Comparison of ENCODE assay signal across 8 cellular contexts in genomic region chr10:113126506-113127192, GRCh38.
DNase-seq lines count a peak whose midpoint lies in the region; ATAC-seq and TF ChIP-seq lines count a peak whose summit lies in the region.

No MANE protein-coding gene starts in this region.

- TF ChIP-seq EP300 in ovary (IDR thresholded peaks at IDR 0.05) (no peak), upper lobe of left lung (IDR thresholded peaks at IDR 0.05) (no peak)

- DNase-seq in CD4-positive, alpha-beta memory T cell: peak in 4 of 5 donors; percentile 29 to 50 (median 38)
- peak; percentile 80 for DNase-seq in RKO (ENCODE audit: low spot score)
- DNase-seq in activated naive CD8-positive, alpha-beta T cell treated with anti-CD3 and anti-CD28 coated beads, Interleukin-2, amount 10 ng/mL, durations not matched to agents 7 days and 5 days: peak; percentile 69
- DNase-seq in head of caudate nucleus: peak; percentile 34 to 89 (median 78)
- peak; percentile 59 to 82 (median 74) for DNase-seq in ovary
- DNase-seq in upper lobe of left lung: peak; percentile 71 to 95

- TF ChIP-seq POLR2A in ovary (IDR thresholded peaks at IDR 0.05) (no peak), upper lobe of left lung (IDR thresholded peaks at IDR 0.05) (no peak)

- no peaks in the 10 kb centered on the region for H3K36me3 Mint-ChIP-seq in CD4-positive, alpha-beta memory T cell
- no peaks in the 10 kb centered on the region for H3K36me3 Mint-ChIP-seq in activated naive CD8-positive, alpha-beta T cell treated with anti-CD3 and anti-CD28 coated beads, Interleukin-2, amount 10 ng/mL, durations not matched to agents 7 days and 5 days

- ATAC-seq in HG02642 (IDR thresholded peaks at IDR 0.05; ENCODE audit: poor library complexity, unreplicated experiment) (peak; percentile 64), upper lobe of left lung (ENCODE audit: low FRiP score in 2 of 2) (peak; percentile 88 to 96), GM19328 (IDR thresholded peaks at IDR 0.05; ENCODE audit: unreplicated experiment) (no peak)
- ATAC-seq in activated naive CD8-positive, alpha-beta T cell treated with anti-CD3 and anti-CD28 coated beads, Interleukin-2, amount 10 ng/mL, durations not matched to agents 7 days and 5 days (ENCODE audit: low read depth): peak; percentile 100

- no peaks in the 10 kb centered on the region for H3K36me3 ChIP-seq in CD4-positive, alpha-beta memory T cell (ENCODE audit: insufficient read depth, low read length)
- no peaks in the 10 kb centered on the region for H3K36me3 ChIP-seq in ovary
- H3K36me3 ChIP-seq in upper lobe of left lung: no peaks in the 10 kb centered on the region

- POLR2A ChIA-PET in CD4-positive, alpha-beta memory T cell (lab: Charles Lee; ENCODE audit: partially characterized antibody): no interaction called here
- POLR2A ChIA-PET in activated naive CD8-positive, alpha-beta T cell treated with anti-CD3 and anti-CD28 coated beads, Interleukin-2, amount 10 ng/mL, durations not matched to agents 7 days and 5 days (lab: Charles Lee): no interaction called here

- TF ChIP-seq CTCF in ovary (IDR thresholded peaks at IDR 0.05) (peak; percentile 51 to 66 (median 64)), upper lobe of left lung (IDR thresholded peaks at IDR 0.05) (peak; percentile 81 to 97 (median 88))

- H3K4me1 Mint-ChIP-seq in CD4-positive, alpha-beta memory T cell: peaks cover 0 to 6% (median 2%) of the 10 kb centered on the region in 4 donors
- peaks cover 2% of the 10 kb centered on the region for H3K4me1 Mint-ChIP-seq in activated naive CD8-positive, alpha-beta T cell treated with anti-CD3 and anti-CD28 coated beads, Interleukin-2, amount 10 ng/mL, durations not matched to agents 7 days and 5 days

- intact Hi-C loops in CD4-positive, alpha-beta memory T cell (cut with micrococcal nuclease): no loop called here
- intact Hi-C loops in head of caudate nucleus (cut with DNase I): loop anchor here (10.0 kb wide), 1 partner anchor 402 kb away; no protein-coding TSS in a partner anchor
- intact Hi-C loops in ovary (cut with DNase I): loop anchor here in 2 of 4 donors (5.0 to 10.0 kb wide), 3 partner anchors 174 to 412 kb away; partner anchors contain the start of gene TCF7L2 (in 1 of the 2)

- H3K4me3 ChIP-seq in CD4-positive, alpha-beta memory T cell (ENCODE audit: low read length in 2 of 2): no peak overlapping the region
- H3K4me3 ChIP-seq in ovary (peak overlapping the region; percentile 27), upper lobe of left lung (peak overlapping the region in 3 of 4 donors; percentile 15 to 37 (median 35))

- CTCF ChIA-PET in CD4-positive, alpha-beta memory T cell (lab: Charles Lee; ENCODE audit: partially characterized antibody): interaction anchor here (0.9 to 1.6 kb wide), 7 partner anchors 15 to 446 kb away, joined by 3 to 7 read pairs (median 4); no protein-coding TSS in a partner anchor

- H3K4me3 Mint-ChIP-seq in CD4-positive, alpha-beta memory T cell: peak overlapping the region in 5 of 8 donors; percentile 20 to 77 (median 42)
- H3K4me3 Mint-ChIP-seq in activated naive CD8-positive, alpha-beta T cell treated with anti-CD3 and anti-CD28 coated beads, Interleukin-2, amount 10 ng/mL, durations not matched to agents 7 days and 5 days: peak overlapping the region; percentile 36

- H3K4me1 ChIP-seq in CD4-positive, alpha-beta memory T cell (ENCODE audit: insufficient read depth, low read length): peaks cover 4% of the 10 kb centered on the region
- H3K4me1 ChIP-seq in ovary (ENCODE audit: insufficient read depth) (peaks cover 6% of the 10 kb centered on the region), upper lobe of left lung (peaks cover 7 to 19% (median 12%) of the 10 kb centered on the region in 4 donors)

- peaks cover 31 to 43% of the 10 kb centered on the region in 2 donors for H3K27me3 Mint-ChIP-seq in CD4-positive, alpha-beta memory T cell
- H3K27me3 Mint-ChIP-seq in activated naive CD8-positive, alpha-beta T cell treated with anti-CD3 and anti-CD28 coated beads, Interleukin-2, amount 10 ng/mL, durations not matched to agents 7 days and 5 days: peaks cover 51% of the 10 kb centered on the region

- no peaks in the 10 kb centered on the region for H3K9me3 ChIP-seq in CD4-positive, alpha-beta memory T cell (ENCODE audit: control insufficient read depth in 1 of 2, low read length in 2 of 2)
- H3K9me3 ChIP-seq in ovary (no peaks in the 10 kb centered on the region), upper lobe of left lung (no peaks in the 10 kb centered on the region)

- peaks cover 6% of the 10 kb centered on the region for H3K27me3 ChIP-seq in CD4-positive, alpha-beta memory T cell (ENCODE audit: insufficient read depth, low read length)
- no peaks in the 10 kb centered on the region for H3K27me3 ChIP-seq in ovary
- H3K27me3 ChIP-seq in upper lobe of left lung: no peaks in the 10 kb centered on the region

- 1 to 4% (median 3%) methylated on average over 29 to 50 of the region's 50 CpGs for WGBS in ovary, 3 donors
- WGBS in upper lobe of left lung, 2 donors: 11 to 12% methylated on average over 24 to 33 of the region's 50 CpGs

- H3K27ac Mint-ChIP-seq in CD4-positive, alpha-beta memory T cell: no peak overlapping the region
- no peak overlapping the region for H3K27ac Mint-ChIP-seq in activated naive CD8-positive, alpha-beta T cell treated with anti-CD3 and anti-CD28 coated beads, Interleukin-2, amount 10 ng/mL, durations not matched to agents 7 days and 5 days

- no peaks in the 10 kb centered on the region for H3K9me3 Mint-ChIP-seq in CD4-positive, alpha-beta memory T cell
- H3K9me3 Mint-ChIP-seq in activated naive CD8-positive, alpha-beta T cell treated with anti-CD3 and anti-CD28 coated beads, Interleukin-2, amount 10 ng/mL, durations not matched to agents 7 days and 5 days: no peaks in the 10 kb centered on the region

- no peak overlapping the region for H3K27ac ChIP-seq in CD4-positive, alpha-beta memory T cell (ENCODE audit: low read depth, low read length)
- H3K27ac ChIP-seq in ovary (no peak overlapping the region), upper lobe of left lung (no peak overlapping the region)

Comparison
In these comparisons a context has a peak if more than half of its experiments do, and no peak if none do; other contexts are left out.
1. H3K4me3 ChIP-seq: peak in ovary (single experiment) and upper lobe of left lung (3 of 4); none in CD4-positive, alpha-beta memory T cell (0 of 2).
2. Peak in every context shown above with its lines, with median percentiles within 50 percentile points of each other: DNase-seq.